ENCODE assay signal across 25 cellular contexts in the genomic region with DNA sequence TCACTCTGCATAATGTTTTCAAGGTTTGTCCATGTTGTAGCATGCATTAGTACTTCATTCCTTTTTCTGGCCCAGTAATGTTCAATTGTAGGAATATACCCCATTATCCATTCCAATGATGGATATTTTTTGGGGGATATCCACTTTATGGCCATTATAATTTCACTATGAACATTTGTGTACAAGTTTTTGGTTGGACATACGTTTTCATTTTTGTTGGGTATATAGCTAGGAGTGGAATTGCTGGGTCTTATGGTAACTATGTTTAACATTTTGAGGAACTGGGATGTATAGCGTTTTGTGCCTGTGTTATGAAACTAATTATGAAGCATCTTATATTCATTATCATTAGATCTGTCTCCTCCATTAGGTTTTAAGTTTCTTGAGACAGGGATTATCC.
"Had no signal": no experiment of that assay in that cellular context is flagged by ENCODE, and none has a peak within 500 bp of the region (broad histone marks: within the 10 kb centered on the region; RNA-seq: fewer than 3 reads in every experiment).

No MANE protein-coding gene starts in this region.

- H3K4me1 Mint-ChIP-seq: natural killer cell had no signal

- H3K4me3 Mint-ChIP-seq: natural killer cell; stimulated activated memory B cell treated with anti-CD40 and anti-IgM and Interleukin-4, amounts not matched to agents 10 μg/mL and 1 μg/mL and 100 μg/mL, for 72 hours; stimulated activated naive CD8-positive, alpha-beta T cell treated with anti-CD3 and anti-CD28 coated beads, Interleukin-15, amount 100 ng/mL, for 72 hours; type B pancreatic cell had no signal

- H3K27me3 Mint-ChIP-seq: stimulated activated memory B cell treated with anti-CD40 and anti-IgM and Interleukin-4, amounts not matched to agents 10 μg/mL and 1 μg/mL and 100 μg/mL, for 72 hours; stimulated activated naive CD8-positive, alpha-beta T cell treated with anti-CD3 and anti-CD28 coated beads, Interleukin-15, amount 100 ng/mL, for 72 hours had no signal

- DNase-seq: kidney glomerular epithelial cell; left cardiac atrium; lower lobe of right lung; mammary epithelial cell; mesenchymal stem cell; natural killer cell; nephron progenitor cell; ovary; right lobe of liver; stimulated activated CD4-positive, alpha-beta T cell treated with anti-CD3 and anti-CD28 coated beads, Interleukin-1b, Interleukin-23, amount 100 ng/mL, for 48 hours; stimulated activated CD4-positive, alpha-beta T cell treated with anti-CD3 and anti-CD28 coated beads, Interleukin-2, amount 100 ng/mL, for 48 hours; stimulated activated CD4-positive, alpha-beta T cell treated with anti-CD3 and anti-CD28 coated beads, Interleukin-4, amount 100 ng/mL, for 4 hours; stimulated activated CD8-positive, alpha-beta memory T cell treated with anti-CD3 and anti-CD28 coated beads, Interleukin-4, amount 100 ng/mL, for 48 hours; stimulated activated naive CD4-positive, alpha-beta T cell treated with Interleukin-2 at 50 U/mL for 16 hours; stimulated activated naive CD8-positive, alpha-beta T cell treated with anti-CD3 and anti-CD28 coated beads, Interleukin-15, amount 100 ng/mL, for 72 hours; substantia nigra; uterus had no signal

- H3K36me3 Mint-ChIP-seq: natural killer cell, type B pancreatic cell had no signal

- H3K79me2 ChIP-seq: hepatocyte had no signal

- H3K36me3 ChIP-seq: lower lobe of right lung, ovary, right atrium auricular region, right lobe of liver, tibial nerve, uterus had no signal

- H3K27ac Mint-ChIP-seq: natural killer cell; nephron progenitor cell; progenitor cell of endocrine pancreas; stimulated activated memory B cell treated with anti-CD40 and anti-IgM and Interleukin-4, amounts not matched to agents 10 μg/mL and 1 μg/mL and 100 μg/mL, for 72 hours; stimulated activated naive CD8-positive, alpha-beta T cell treated with anti-CD3 and anti-CD28 coated beads, Interleukin-15, amount 100 ng/mL, for 72 hours; type B pancreatic cell had no signal

- H3K4me2 ChIP-seq: hepatocyte, smooth muscle cell had no signal

- FAIRE-seq: keratinocyte had no signal

- H3K9me3 Mint-ChIP-seq: natural killer cell; nephron progenitor cell; stimulated activated memory B cell treated with anti-CD40 and anti-IgM and Interleukin-4, amounts not matched to agents 10 μg/mL and 1 μg/mL and 100 μg/mL, for 72 hours; stimulated activated naive CD8-positive, alpha-beta T cell treated with anti-CD3 and anti-CD28 coated beads, Interleukin-15, amount 100 ng/mL, for 72 hours; type B pancreatic cell had no signal

- H3K27ac ChIP-seq: hepatocyte, lower lobe of right lung, ovary, right atrium auricular region, right lobe of liver, tibial nerve, uterus had no signal

- H3K4me1 ChIP-seq: lower lobe of right lung, right atrium auricular region, right lobe of liver, tibial nerve, uterus had no signal

- ATAC-seq: left cardiac atrium; lower lobe of right lung; natural killer cell; right lobe of liver; stimulated activated memory B cell treated with anti-CD40 and anti-IgM and Interleukin-4, amounts not matched to agents 10 μg/mL and 1 μg/mL and 100 μg/mL, for 72 hours; stimulated activated naive CD8-positive, alpha-beta T cell treated with anti-CD3 and anti-CD28 coated beads, Interleukin-15, amount 100 ng/mL, for 72 hours had no signal

- H3K9me3 ChIP-seq: lower lobe of right lung, ovary, right atrium auricular region, right lobe of liver, tibial nerve, uterus had no signal

- H3K27me3 ChIP-seq: ovary, right atrium auricular region, right lobe of liver, uterus had no signal

- H3K4me3 ChIP-seq: hepatocyte, lower lobe of right lung, ovary, right atrium auricular region, right lobe of liver, smooth muscle cell, tibial nerve, uterus had no signal

- H2AFZ ChIP-seq: hepatocyte had no signal
